Comparison of ENCODE assay signal across 11 cellular contexts in the genomic region with DNA sequence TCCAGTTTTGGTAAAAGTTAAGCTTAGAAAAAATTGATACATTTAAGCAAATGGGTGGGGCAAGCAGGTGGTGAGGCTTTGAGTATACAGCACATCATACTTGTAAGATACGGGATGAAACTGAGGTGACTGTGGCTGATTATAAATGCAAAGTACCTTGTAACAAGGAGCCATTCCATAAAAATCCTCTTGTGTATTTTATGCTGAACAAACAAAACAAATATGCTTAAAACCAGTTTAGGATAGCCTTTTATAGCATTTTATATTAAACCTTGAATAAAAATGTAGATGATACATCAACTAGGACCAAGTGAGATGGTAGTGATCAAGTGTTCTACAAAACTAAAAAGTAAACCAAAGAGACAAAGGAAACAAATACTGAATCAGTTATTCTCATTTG. TPM values are rescaled to one million over a fixed set of nuclear protein-coding genes. Genes with fewer than 3 reads are reported as not detected.
A peak's percentile ranks its signal among the peaks of the same experiment; 100 is the strongest.
DNase-seq lines count a peak whose midpoint lies in the region; ATAC-seq and TF ChIP-seq lines count a peak whose summit lies in the region.
"Had no signal": no experiment of that assay in that cellular context is flagged by ENCODE, and none has a peak within 500 bp of the region (broad histone marks: within the 10 kb centered on the region; RNA-seq: fewer than 3 reads in every experiment).

No MANE protein-coding gene starts in this region.

- peaks cover 71% of the 10 kb centered on the region for H3K4me1 ChIP-seq in lower lobe of right lung
- H3K4me1 ChIP-seq in thoracic aorta (ENCODE audit: control insufficient read depth in 1 of 2, low read depth in 2 of 2) = peaks cover 44 to 49% of the 10 kb centered on the region in 2 donors

- no peaks in the 10 kb centered on the region for H3K27me3 ChIP-seq in lower lobe of right lung (ENCODE audit: low read depth)
- no peaks in the 10 kb centered on the region for H3K27me3 ChIP-seq in thoracic aorta (replicated peaks; ENCODE audit: insufficient read depth)
- H3K27me3 ChIP-seq: brain microvascular endothelial cell had no signal

- intact Hi-C loops in lower lobe of right lung (cut with DNase I) = no loop called here

- H3K27ac Mint-ChIP-seq in activated naive CD4-positive, alpha-beta T cell treated with anti-CD3 and anti-CD28 coated beads, Interleukin-2, amount 10 ng/mL, durations not matched to agents 7 days and 5 days = peak overlapping the region; percentile 6
- no peak overlapping the region for H3K27ac Mint-ChIP-seq in activated naive CD8-positive, alpha-beta T cell treated with anti-CD3 and anti-CD28 coated beads for 36 hours

- H3K4me1 Mint-ChIP-seq in activated naive CD4-positive, alpha-beta T cell treated with anti-CD3 and anti-CD28 coated beads, Interleukin-2, amount 10 ng/mL, durations not matched to agents 7 days and 5 days = peaks cover 70% of the 10 kb centered on the region
- peaks cover 48% of the 10 kb centered on the region for H3K4me1 Mint-ChIP-seq in activated naive CD8-positive, alpha-beta T cell treated with anti-CD3 and anti-CD28 coated beads for 36 hours

- H3K27me3 Mint-ChIP-seq in activated naive CD4-positive, alpha-beta T cell treated with anti-CD3 and anti-CD28 coated beads, Interleukin-2, amount 10 ng/mL, durations not matched to agents 7 days and 5 days = no peaks in the 10 kb centered on the region
- no peaks in the 10 kb centered on the region for H3K27me3 Mint-ChIP-seq in activated naive CD8-positive, alpha-beta T cell treated with anti-CD3 and anti-CD28 coated beads for 36 hours

- no peak for ATAC-seq in lower lobe of right lung
- ATAC-seq in thoracic aorta (ENCODE audit: insufficient number of reproducible peaks, low FRiP score, low read depth) = no peak
- no peak for ATAC-seq in GM18861 (IDR thresholded peaks at IDR 0.05; ENCODE audit: unreplicated experiment)
- no peak for ATAC-seq in HG02970 (IDR thresholded peaks at IDR 0.05; ENCODE audit: low FRiP score, unreplicated experiment)

- peak overlapping the region; percentile 81 for H3K4me3 Mint-ChIP-seq in activated naive CD4-positive, alpha-beta T cell treated with anti-CD3 and anti-CD28 coated beads, Interleukin-2, amount 10 ng/mL, durations not matched to agents 7 days and 5 days
- H3K4me3 Mint-ChIP-seq in activated naive CD8-positive, alpha-beta T cell treated with anti-CD3 and anti-CD28 coated beads for 36 hours = peak overlapping the region; percentile 18

- CTCF ChIA-PET in activated naive CD4-positive, alpha-beta T cell treated with anti-CD3 and anti-CD28 coated beads, Interleukin-2, amount 10 ng/mL, durations not matched to agents 7 days and 5 days (lab: Charles Lee) = interaction anchor here (0.9 kb wide), 1 partner anchor 32 kb away, joined by 3 read pairs; no protein-coding TSS in a partner anchor

- peak overlapping the region; percentile 8 for H3K27ac ChIP-seq in lower lobe of right lung
- peak overlapping the region; percentile 46 to 98 for H3K27ac ChIP-seq in thoracic aorta
- H3K27ac ChIP-seq: brain microvascular endothelial cell had no signal

- no peak for DNase-seq in activated naive CD4-positive, alpha-beta T cell treated with anti-CD3 and anti-CD28 coated beads, Interleukin-2, amount 10 ng/mL, durations not matched to agents 7 days and 5 days
- no peak for DNase-seq in activated naive CD4-positive, alpha-beta T cell treated with Interleukin-2 at 50 U/mL for 16 hours
- no peak for DNase-seq in activated naive CD8-positive, alpha-beta T cell treated with anti-CD3 and anti-CD28 coated beads for 36 hours
- DNase-seq in lower lobe of right lung (no peak), thoracic aorta (ENCODE audit: low spot score) (no peak), NCI-H2107 (lab: John Stamatoyannopoulos, UW) (no peak)
- DNase-seq: brain microvascular endothelial cell, NCI-H345, small intestine had no signal

- no peaks in the 10 kb centered on the region for H3K9me3 ChIP-seq in lower lobe of right lung
- no peaks in the 10 kb centered on the region for H3K9me3 ChIP-seq in thoracic aorta

- peak overlapping the region; percentile 77 for H3K4me3 ChIP-seq in lower lobe of right lung
- H3K4me3 ChIP-seq in thoracic aorta = peak overlapping the region; percentile 98

- TF ChIP-seq CTCF in lower lobe of right lung (IDR thresholded peaks at IDR 0.05) (no peak), thoracic aorta (IDR thresholded peaks at IDR 0.05) (no peak)

- H3K36me3 ChIP-seq in lower lobe of right lung (no peaks in the 10 kb centered on the region), thoracic aorta (no peaks in the 10 kb centered on the region)
- H3K36me3 ChIP-seq: brain microvascular endothelial cell had no signal

- no peaks in the 10 kb centered on the region for H3K9me3 Mint-ChIP-seq in activated naive CD4-positive, alpha-beta T cell treated with anti-CD3 and anti-CD28 coated beads, Interleukin-2, amount 10 ng/mL, durations not matched to agents 7 days and 5 days
- H3K9me3 Mint-ChIP-seq in activated naive CD8-positive, alpha-beta T cell treated with anti-CD3 and anti-CD28 coated beads for 36 hours = no peaks in the 10 kb centered on the region

- peaks cover 44% of the 10 kb centered on the region for H3K36me3 Mint-ChIP-seq in activated naive CD4-positive, alpha-beta T cell treated with anti-CD3 and anti-CD28 coated beads, Interleukin-2, amount 10 ng/mL, durations not matched to agents 7 days and 5 days
- H3K36me3 Mint-ChIP-seq in activated naive CD8-positive, alpha-beta T cell treated with anti-CD3 and anti-CD28 coated beads for 36 hours = peaks cover 54% of the 10 kb centered on the region

RNA-seq across cellular contexts. Expression of a gene that starts 3.4 kb away (rescaled TPM):
- 10 to 100 TPM; 85.2 to 86.5 TPM for total RNA-seq in activated naive CD8-positive, alpha-beta T cell treated with anti-CD3 and anti-CD28 coated beads for 36 hours
- 194 TPM for total RNA-seq in lower lobe of right lung
- total RNA-seq in thoracic aorta = 100 to 1,000 TPM; 116 to 565 TPM
